Comparison of ENCODE assay signal across 9 cellular contexts in genomic region chr5:108681079-108681921, GRCh38.
DNase-seq lines count a peak whose midpoint lies in the region; ATAC-seq and TF ChIP-seq lines count a peak whose summit lies in the region.
"Had no signal": no experiment of that assay in that cellular context is flagged by ENCODE, and none has a peak within 500 bp of the region (broad histone marks: within the 10 kb centered on the region; RNA-seq: fewer than 3 reads in every experiment).

No MANE protein-coding gene starts in this region.

- no peak overlapping the region for H3K9ac ChIP-seq in fibroblast of lung (ENCODE audit: insufficient read depth, low read length)

- no peaks in the 10 kb centered on the region for H3K79me2 ChIP-seq in fibroblast of lung (ENCODE audit: control insufficient read depth, insufficient read depth, low read length)

- no peak overlapping the region for H3K4me3 Mint-ChIP-seq in natural killer cell treated with Interleukin-12 subunit alpha and Interleukin-12 subunit beta and Interleukin-15 and Interleukin-18, amount 100 ng/mL, for 72 hours
- H3K4me3 Mint-ChIP-seq: T-cell had no signal

- H3K9me3 Mint-ChIP-seq in natural killer cell treated with Interleukin-12 subunit alpha and Interleukin-12 subunit beta and Interleukin-15 and Interleukin-18, amount 100 ng/mL, for 72 hours = no peaks in the 10 kb centered on the region
- H3K9me3 Mint-ChIP-seq: T-cell had no signal

- no peak overlapping the region for H2AFZ ChIP-seq in fibroblast of lung (ENCODE audit: low read length)

- no peaks in the 10 kb centered on the region for H3K4me1 Mint-ChIP-seq in natural killer cell treated with Interleukin-12 subunit alpha and Interleukin-12 subunit beta and Interleukin-15 and Interleukin-18, amount 100 ng/mL, for 72 hours (ENCODE audit: low read depth in 2 of 2)
- H3K4me1 Mint-ChIP-seq: T-cell had no signal

- no peaks in the 10 kb centered on the region for H3K27me3 ChIP-seq in HAP-1 (ENCODE audit: low read depth)
- H3K27me3 ChIP-seq in fibroblast of lung (ENCODE audit: control insufficient read depth, insufficient read depth, low read length) = no peaks in the 10 kb centered on the region

- no peak overlapping the region for H3K27ac Mint-ChIP-seq in natural killer cell treated with Interleukin-12 subunit alpha and Interleukin-12 subunit beta and Interleukin-15 and Interleukin-18, amount 100 ng/mL, for 72 hours
- H3K27ac Mint-ChIP-seq: T-cell had no signal

- peak; percentile 65 to 77 for ATAC-seq in natural killer cell treated with Interleukin-12 subunit alpha and Interleukin-12 subunit beta and Interleukin-15 and Interleukin-18, amount 100 ng/mL, for 72 hours

- POLR2A ChIA-PET in AG04449 (lab: Yijun Ruan, JAX) = no interaction called here
- POLR2A ChIA-PET in GM10248 (lab: Yijun Ruan, JAX) = no interaction called here

- no peaks in the 10 kb centered on the region for H4K20me1 ChIP-seq in fibroblast of lung (ENCODE audit: control insufficient read depth, extremely low read depth, insufficient read depth, low read length)

- H3K4me2 ChIP-seq in fibroblast of lung (ENCODE audit: extremely low read depth, insufficient read depth, low read length) = no peak overlapping the region

- H3K9me3 ChIP-seq in HAP-1 (no peaks in the 10 kb centered on the region), fibroblast of lung (ENCODE audit: control insufficient read depth, insufficient read depth, low read depth, low read length) (no peaks in the 10 kb centered on the region)

- in situ Hi-C loops in HAP-1 (cut with MboI; ENCODE audit: low sequenced_read_pairs) = no loop called here

- H3K27me3 Mint-ChIP-seq in natural killer cell treated with Interleukin-12 subunit alpha and Interleukin-12 subunit beta and Interleukin-15 and Interleukin-18, amount 100 ng/mL, for 72 hours = peaks cover 9 to 22% of the 10 kb centered on the region in 2 donors

- H3K36me3 Mint-ChIP-seq in natural killer cell treated with Interleukin-12 subunit alpha and Interleukin-12 subunit beta and Interleukin-15 and Interleukin-18, amount 100 ng/mL, for 72 hours = no peaks in the 10 kb centered on the region
- H3K36me3 Mint-ChIP-seq: T-cell had no signal

- TF ChIP-seq CTCF in AG04449 (IDR thresholded peaks at IDR 0.05; ENCODE audit: insufficient read depth, low read length, missing control alignments) = peak; percentile 73
- peak; percentile 82 for TF ChIP-seq CTCF in GM10248 (IDR thresholded peaks at IDR 0.05; ENCODE audit: control extremely low read depth, extremely low read depth, low read depth, missing control alignments)
- TF ChIP-seq CTCF in fibroblast of lung (conservative IDR thresholded peaks at IDR 0.05 in 1 of 2, IDR thresholded peaks at IDR 0.05 in 1 of 2; ENCODE audit: low read depth in 1 of 2, low read length in 2 of 2) = peak; percentile 86 to 92

- H3K4me1 ChIP-seq in HAP-1 (peaks cover 22% of the 10 kb centered on the region), fibroblast of lung (ENCODE audit: control insufficient read depth, extremely low read depth, insufficient read depth, low read length) (no peaks in the 10 kb centered on the region)

- no peaks in the 10 kb centered on the region for H3K36me3 ChIP-seq in HAP-1 (replicated peaks)
- no peaks in the 10 kb centered on the region for H3K36me3 ChIP-seq in fibroblast of lung (ENCODE audit: control insufficient read depth, insufficient read depth, low read length)

- CTCF ChIA-PET in AG04449 (lab: Yijun Ruan, JAX) = interaction anchor here (0.7 to 2.6 kb wide), 26 partner anchors 10 to 798 kb away, joined by 3 to 14 read pairs (median 4); no protein-coding TSS in a partner anchor
- CTCF ChIA-PET in GM10248 (lab: Yijun Ruan, JAX) = interaction anchor here (0.7 to 2.6 kb wide), 31 partner anchors 9 to 1007 kb away, joined by 3 to 23 read pairs (median 4); no protein-coding TSS in a partner anchor

- no peak overlapping the region for H3K27ac ChIP-seq in fibroblast of lung (ENCODE audit: insufficient read depth, low read length)

- no peak overlapping the region for H3K4me3 ChIP-seq in AG04449 (ENCODE audit: low read depth, low read length)
- no peak overlapping the region for H3K4me3 ChIP-seq in HAP-1
- no peak overlapping the region for H3K4me3 ChIP-seq in fibroblast of lung (replicated peaks in 1 of 4; ENCODE audit: control extremely low read depth in 1 of 4, insufficient read depth in 1 of 4, low read depth in 3 of 4, low read length in 4 of 4)

- DNase-seq in AG04449 (ENCODE audit: low read depth, low spot score) (peak; percentile 37), GM10248 (ENCODE audit: extremely low spot score) (peak; percentile 67), HAP-1 (ENCODE audit: low spot score in 2 of 2) (peak; percentile 58 to 84), Kasumi-1 (lab: John Stamatoyannopoulos, UW) (peak; percentile 81 to 88), SW 1271 (lab: John Stamatoyannopoulos, UW) (peak; percentile 38 to 73), fibroblast of lung (ENCODE audit: low read depth in 2 of 2) (peak; percentile 60 to 86)
- no peak for DNase-seq in natural killer cell treated with Interleukin-12 subunit alpha and Interleukin-12 subunit beta and Interleukin-15 and Interleukin-18, amount 100 ng/mL, for 72 hours (ENCODE audit: low spot score)
- DNase-seq in activated CD4-positive, CD25-positive, alpha-beta regulatory T cell (lab: John Stamatoyannopoulos, UW) = no peak

Comparison
In these comparisons a context has a peak if more than half of its experiments do, and no peak if none do; other contexts are left out.
1. DNase-seq: peak in AG04449 (single experiment), GM10248 (single experiment), HAP-1 (2 of 2), Kasumi-1 (2 of 2), SW 1271 (2 of 2) and fibroblast of lung (2 of 2); none in natural killer cell treated with Interleukin-12 subunit alpha and Interleukin-12 subunit beta and Interleukin-15 and Interleukin-18, amount 100 ng/mL, for 72 hours (single experiment) and activated CD4-positive, CD25-positive, alpha-beta regulatory T cell (0 of 4).
2. Peak in every context shown above with its lines, with median percentiles within 50 percentile points of each other: CTCF ChIP-seq.